Comparison of ENCODE assay signal across 1 cellular context in the genomic region with DNA sequence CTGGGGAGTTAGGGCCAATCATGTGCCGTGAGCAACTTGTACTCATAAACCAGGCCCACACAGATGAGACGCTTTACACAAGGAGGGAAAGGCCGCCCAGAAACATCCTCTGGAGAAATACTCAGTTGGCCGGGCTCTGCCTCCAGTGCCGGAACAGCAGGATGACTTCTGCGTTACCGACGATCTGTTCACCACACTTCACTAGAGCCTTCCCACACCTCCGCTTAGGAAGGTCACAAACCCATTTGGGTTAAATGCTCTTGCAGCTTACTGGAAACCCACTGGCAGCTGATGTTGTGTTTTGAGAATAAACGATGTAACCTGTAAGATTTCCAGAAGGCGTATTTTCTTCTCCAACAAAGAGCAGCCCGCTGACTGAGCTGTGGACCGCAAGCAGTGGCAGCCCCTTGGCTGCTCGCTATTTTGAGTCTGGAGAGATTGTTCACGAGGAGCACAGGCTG.
TF ChIP-seq lines count a peak whose summit lies in the region.

No MANE protein-coding gene starts in this region.

TF ChIP-seq in WTC11, 78 proteins besides CTCF, POLR2A, EP300 and RAD21 (continued from another document):
- TF ChIP-seq FOXP1 (CRISPR knock-in tag; IDR thresholded peaks at IDR 0.05; ENCODE audit: borderline replicate concordance) (no peak), SMAD3 (CRISPR knock-in tag; IDR thresholded peaks at IDR 0.05; ENCODE audit: borderline replicate concordance) (no peak)
- TF ChIP-seq, protein P1, sequence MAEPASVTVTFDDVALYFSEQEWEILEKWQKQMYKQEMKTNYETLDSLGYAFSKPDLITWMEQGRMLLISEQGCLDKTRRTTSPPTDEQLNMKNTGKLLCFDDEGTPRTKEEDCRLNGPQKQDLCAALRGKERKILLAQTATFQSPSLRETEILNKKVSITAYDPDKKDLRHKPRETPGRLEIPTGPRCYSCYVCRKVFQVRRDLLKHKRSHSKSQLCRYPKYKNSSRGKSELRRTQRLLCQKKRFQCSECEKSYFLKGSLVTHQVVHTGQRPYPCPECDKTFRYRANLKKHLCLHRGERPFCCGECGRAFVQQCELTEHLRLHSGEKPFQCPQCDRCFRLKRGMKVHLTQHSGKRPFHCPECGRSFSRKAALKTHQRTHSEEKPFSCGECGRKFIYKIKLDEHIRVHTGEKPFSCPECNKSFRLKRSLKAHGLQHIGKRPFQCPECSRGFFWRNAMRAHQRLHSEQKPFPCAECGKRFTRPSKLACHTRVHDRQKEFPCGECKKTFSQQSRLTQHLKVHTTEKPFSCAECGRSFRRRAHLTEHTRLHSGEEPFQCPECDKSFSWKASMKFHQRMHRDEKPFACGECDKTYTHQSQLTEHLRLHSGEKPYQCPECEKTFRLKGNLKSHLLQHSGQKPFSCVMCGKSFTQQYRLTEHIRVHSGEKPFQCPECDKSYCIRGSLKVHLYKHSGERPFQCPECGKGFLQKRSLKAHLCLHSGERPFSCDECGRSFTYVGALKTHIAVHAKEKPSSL (CRISPR knock-in tag; conservative IDR thresholded peaks at IDR 0.05), result no peak
- TF ChIP-seq, protein P2, sequence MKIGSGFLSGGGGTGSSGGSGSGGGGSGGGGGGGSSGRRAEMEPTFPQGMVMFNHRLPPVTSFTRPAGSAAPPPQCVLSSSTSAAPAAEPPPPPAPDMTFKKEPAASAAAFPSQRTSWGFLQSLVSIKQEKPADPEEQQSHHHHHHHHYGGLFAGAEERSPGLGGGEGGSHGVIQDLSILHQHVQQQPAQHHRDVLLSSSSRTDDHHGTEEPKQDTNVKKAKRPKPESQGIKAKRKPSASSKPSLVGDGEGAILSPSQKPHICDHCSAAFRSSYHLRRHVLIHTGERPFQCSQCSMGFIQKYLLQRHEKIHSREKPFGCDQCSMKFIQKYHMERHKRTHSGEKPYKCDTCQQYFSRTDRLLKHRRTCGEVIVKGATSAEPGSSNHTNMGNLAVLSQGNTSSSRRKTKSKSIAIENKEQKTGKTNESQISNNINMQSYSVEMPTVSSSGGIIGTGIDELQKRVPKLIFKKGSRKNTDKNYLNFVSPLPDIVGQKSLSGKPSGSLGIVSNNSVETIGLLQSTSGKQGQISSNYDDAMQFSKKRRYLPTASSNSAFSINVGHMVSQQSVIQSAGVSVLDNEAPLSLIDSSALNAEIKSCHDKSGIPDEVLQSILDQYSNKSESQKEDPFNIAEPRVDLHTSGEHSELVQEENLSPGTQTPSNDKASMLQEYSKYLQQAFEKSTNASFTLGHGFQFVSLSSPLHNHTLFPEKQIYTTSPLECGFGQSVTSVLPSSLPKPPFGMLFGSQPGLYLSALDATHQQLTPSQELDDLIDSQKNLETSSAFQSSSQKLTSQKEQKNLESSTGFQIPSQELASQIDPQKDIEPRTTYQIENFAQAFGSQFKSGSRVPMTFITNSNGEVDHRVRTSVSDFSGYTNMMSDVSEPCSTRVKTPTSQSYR (CRISPR knock-in tag; IDR thresholded peaks at IDR 0.05), result no peak
- TF ChIP-seq, protein P3, sequence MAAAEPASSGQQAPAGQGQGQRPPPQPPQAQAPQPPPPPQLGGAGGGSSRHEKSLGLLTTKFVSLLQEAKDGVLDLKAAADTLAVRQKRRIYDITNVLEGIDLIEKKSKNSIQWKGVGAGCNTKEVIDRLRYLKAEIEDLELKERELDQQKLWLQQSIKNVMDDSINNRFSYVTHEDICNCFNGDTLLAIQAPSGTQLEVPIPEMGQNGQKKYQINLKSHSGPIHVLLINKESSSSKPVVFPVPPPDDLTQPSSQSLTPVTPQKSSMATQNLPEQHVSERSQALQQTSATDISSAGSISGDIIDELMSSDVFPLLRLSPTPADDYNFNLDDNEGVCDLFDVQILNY (CRISPR knock-in tag; IDR thresholded peaks at IDR 0.05), result no peak
- TF ChIP-seq, protein P4, sequence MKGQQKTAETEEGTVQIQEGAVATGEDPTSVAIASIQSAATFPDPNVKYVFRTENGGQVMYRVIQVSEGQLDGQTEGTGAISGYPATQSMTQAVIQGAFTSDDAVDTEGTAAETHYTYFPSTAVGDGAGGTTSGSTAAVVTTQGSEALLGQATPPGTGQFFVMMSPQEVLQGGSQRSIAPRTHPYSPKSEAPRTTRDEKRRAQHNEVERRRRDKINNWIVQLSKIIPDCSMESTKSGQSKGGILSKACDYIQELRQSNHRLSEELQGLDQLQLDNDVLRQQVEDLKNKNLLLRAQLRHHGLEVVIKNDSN (CRISPR knock-in tag; IDR thresholded peaks at IDR 0.05), result no peak
